In the genomic region with DNA sequence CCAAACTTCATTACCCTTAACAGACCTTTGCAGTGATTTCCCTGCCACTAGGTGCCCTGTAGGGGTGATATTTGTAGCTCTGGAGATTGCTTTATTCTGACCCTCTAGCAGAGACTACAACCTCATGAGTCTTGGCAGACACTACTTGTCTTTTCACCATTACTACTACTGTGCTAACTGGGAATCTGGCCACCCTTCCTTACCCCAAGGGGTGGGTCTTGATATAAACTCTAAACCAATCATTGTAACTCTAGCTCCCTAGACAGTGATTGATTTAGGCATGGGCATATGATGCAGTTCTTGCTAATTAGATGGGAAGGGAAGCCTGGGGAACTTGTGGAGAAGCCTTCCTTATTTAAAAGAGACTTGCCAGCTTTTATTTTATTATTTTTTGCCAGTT, we compare ENCODE assay signal across 15 cellular contexts. TPM values are rescaled to one million over a fixed set of nuclear protein-coding genes. Genes with fewer than 3 reads are reported as not detected.
A peak's percentile ranks its signal among the peaks of the same experiment; 100 is the strongest.
DNase-seq lines count a peak whose midpoint lies in the region; ATAC-seq and TF ChIP-seq lines count a peak whose summit lies in the region.
"Had no signal": no experiment of that assay in that cellular context is flagged by ENCODE, and none has a peak within 500 bp of the region (broad histone marks: within the 10 kb centered on the region; RNA-seq: fewer than 3 reads in every experiment).

No MANE protein-coding gene starts in this region.

- no peak for TF ChIP-seq CTCF in fibroblast of lung (conservative IDR thresholded peaks at IDR 0.05 in 1 of 2, IDR thresholded peaks at IDR 0.05 in 1 of 2; ENCODE audit: low read depth in 1 of 2, low read length in 2 of 2)

- no peaks in the 10 kb centered on the region for H4K20me1 ChIP-seq in fibroblast of lung (ENCODE audit: control insufficient read depth, extremely low read depth, insufficient read depth, low read length)

- no peaks in the 10 kb centered on the region for H3K9me3 ChIP-seq in fibroblast of lung (ENCODE audit: control insufficient read depth, insufficient read depth, low read depth, low read length)
- H3K9me3 ChIP-seq: BLaER1 had no signal

- H3K4me2 ChIP-seq in fibroblast of lung (ENCODE audit: extremely low read depth, insufficient read depth, low read length), result no peak overlapping the region
- H3K4me2 ChIP-seq: BLaER1 had no signal

- peaks cover 8% of the 10 kb centered on the region for H3K4me1 ChIP-seq in fibroblast of lung (ENCODE audit: control insufficient read depth, extremely low read depth, insufficient read depth, low read length)

- H3K36me3 Mint-ChIP-seq in activated naive CD8-positive, alpha-beta T cell, result peaks cover 5% of the 10 kb centered on the region
- H3K36me3 Mint-ChIP-seq in activated naive CD8-positive, alpha-beta T cell treated with anti-CD3 and anti-CD28 coated beads, Interleukin-2, amount 50 U/mL, for 24 hours (ENCODE audit: low read depth), result peaks cover 24% of the 10 kb centered on the region
- no peaks in the 10 kb centered on the region for H3K36me3 Mint-ChIP-seq in stimulated activated memory B cell treated with anti-CD40 and anti-IgM and Interleukin-4, amounts not matched to agents 10 μg/mL and 1 μg/mL and 100 μg/mL, for 72 hours

- no peaks in the 10 kb centered on the region for H3K9me3 Mint-ChIP-seq in activated naive CD8-positive, alpha-beta T cell (ENCODE audit: low read depth)
- H3K9me3 Mint-ChIP-seq in activated naive CD8-positive, alpha-beta T cell treated with anti-CD3 and anti-CD28 coated beads, Interleukin-2, amount 50 U/mL, for 24 hours, result no peaks in the 10 kb centered on the region
- H3K9me3 Mint-ChIP-seq in stimulated activated memory B cell treated with anti-CD40 and anti-IgM and Interleukin-4, amounts not matched to agents 10 μg/mL and 1 μg/mL and 100 μg/mL, for 72 hours, result no peaks in the 10 kb centered on the region
- H3K9me3 Mint-ChIP-seq: dendritic cell treated with granulocyte-macrophage colony-stimulating factor and Interleukin-4, amounts not matched to agents 40 ng/mL and 50 ng/mL, for 4 days had no signal

- H3K27ac ChIP-seq in fibroblast of lung (ENCODE audit: insufficient read depth, low read length), result no peak overlapping the region
- H3K27ac ChIP-seq: BLaER1, RWPE1, WERI-Rb-1 had no signal

- H3K4me3 Mint-ChIP-seq in activated naive CD8-positive, alpha-beta T cell, result peak overlapping the region; percentile 98
- no peak overlapping the region for H3K4me3 Mint-ChIP-seq in activated naive CD8-positive, alpha-beta T cell treated with anti-CD3 and anti-CD28 coated beads, Interleukin-2, amount 50 U/mL, for 24 hours
- H3K4me3 Mint-ChIP-seq in stimulated activated memory B cell treated with anti-CD40 and anti-IgM and Interleukin-4, amounts not matched to agents 10 μg/mL and 1 μg/mL and 100 μg/mL, for 72 hours, result no peak overlapping the region
- H3K4me3 Mint-ChIP-seq: dendritic cell treated with granulocyte-macrophage colony-stimulating factor and Interleukin-4, amounts not matched to agents 40 ng/mL and 50 ng/mL, for 4 days had no signal

- no peak for DNase-seq in activated naive CD8-positive, alpha-beta T cell treated with anti-CD3 and anti-CD28 coated beads, Interleukin-2, amount 50 U/mL, for 24 hours
- DNase-seq in RPMI7951 (ENCODE audit: low read depth) (peak; percentile 16), fibroblast of lung (ENCODE audit: low read depth in 2 of 2) (peak; percentile 50 to 55), NCI-H2081 treated with DMSO at 0.1 percent for 48 hours (lab: John Stamatoyannopoulos, UW) (no peak)
- no peak for DNase-seq in effector CD8-positive, alpha-beta T cell (lab: John Stamatoyannopoulos, UW)
- DNase-seq: activated gamma-delta T cell, GF-D8, occipital lobe, WERI-Rb-1 had no signal

- H3K4me3 ChIP-seq in fibroblast of lung (replicated peaks in 1 of 4; ENCODE audit: control extremely low read depth in 1 of 4, insufficient read depth in 1 of 4, low read depth in 3 of 4, low read length in 4 of 4), result no peak overlapping the region
- H3K4me3 ChIP-seq: BLaER1 had no signal

- H3K27me3 Mint-ChIP-seq in activated naive CD8-positive, alpha-beta T cell, result no peaks in the 10 kb centered on the region
- H3K27me3 Mint-ChIP-seq in activated naive CD8-positive, alpha-beta T cell treated with anti-CD3 and anti-CD28 coated beads, Interleukin-2, amount 50 U/mL, for 24 hours, result no peaks in the 10 kb centered on the region
- H3K27me3 Mint-ChIP-seq in stimulated activated memory B cell treated with anti-CD40 and anti-IgM and Interleukin-4, amounts not matched to agents 10 μg/mL and 1 μg/mL and 100 μg/mL, for 72 hours, result no peaks in the 10 kb centered on the region
- H3K27me3 Mint-ChIP-seq: dendritic cell treated with granulocyte-macrophage colony-stimulating factor and Interleukin-4, amounts not matched to agents 40 ng/mL and 50 ng/mL, for 4 days had no signal

- no peak overlapping the region for H3K9ac ChIP-seq in fibroblast of lung (ENCODE audit: insufficient read depth, low read length)
- H3K9ac ChIP-seq: BLaER1 had no signal

- H3K4me1 Mint-ChIP-seq in activated naive CD8-positive, alpha-beta T cell (ENCODE audit: low read depth), result peaks cover 66% of the 10 kb centered on the region
- peaks cover 72% of the 10 kb centered on the region for H3K4me1 Mint-ChIP-seq in activated naive CD8-positive, alpha-beta T cell treated with anti-CD3 and anti-CD28 coated beads, Interleukin-2, amount 50 U/mL, for 24 hours
- H3K4me1 Mint-ChIP-seq in stimulated activated memory B cell treated with anti-CD40 and anti-IgM and Interleukin-4, amounts not matched to agents 10 μg/mL and 1 μg/mL and 100 μg/mL, for 72 hours, result peaks cover 35% of the 10 kb centered on the region

- peaks cover 79% of the 10 kb centered on the region for H3K79me2 ChIP-seq in fibroblast of lung (ENCODE audit: control insufficient read depth, insufficient read depth, low read length)

- ATAC-seq in activated naive CD8-positive, alpha-beta T cell treated with anti-CD3 and anti-CD28 coated beads, Interleukin-2, amount 50 U/mL, for 24 hours, result no peak
- no peak for ATAC-seq in stimulated activated memory B cell treated with anti-CD40 and anti-IgM and Interleukin-4, amounts not matched to agents 10 μg/mL and 1 μg/mL and 100 μg/mL, for 72 hours
- ATAC-seq in GM21825 (IDR thresholded peaks at IDR 0.05; ENCODE audit: unreplicated experiment), result no peak

- H3K27me3 ChIP-seq in fibroblast of lung (ENCODE audit: control insufficient read depth, insufficient read depth, low read length), result no peaks in the 10 kb centered on the region
- H3K27me3 ChIP-seq: BLaER1 had no signal

- no peak overlapping the region for H2AFZ ChIP-seq in fibroblast of lung (ENCODE audit: low read length)

- peaks cover 2% of the 10 kb centered on the region for H3K36me3 ChIP-seq in fibroblast of lung (ENCODE audit: control insufficient read depth, insufficient read depth, low read length)

- H3K27ac Mint-ChIP-seq in activated naive CD8-positive, alpha-beta T cell, result peak overlapping the region; percentile 22
- no peak overlapping the region for H3K27ac Mint-ChIP-seq in activated naive CD8-positive, alpha-beta T cell treated with anti-CD3 and anti-CD28 coated beads, Interleukin-2, amount 50 U/mL, for 24 hours
- peak overlapping the region; percentile 90 for H3K27ac Mint-ChIP-seq in stimulated activated memory B cell treated with anti-CD40 and anti-IgM and Interleukin-4, amounts not matched to agents 10 μg/mL and 1 μg/mL and 100 μg/mL, for 72 hours
- H3K27ac Mint-ChIP-seq: dendritic cell treated with granulocyte-macrophage colony-stimulating factor and Interleukin-4, amounts not matched to agents 40 ng/mL and 50 ng/mL, for 4 days had no signal

RNA-seq across cellular contexts. Expression of a gene that starts 3.9 kb away (rescaled TPM):
- total RNA-seq in RPMI7951 (2014; rRNA removed; shearing (Covaris generic)), result 39.7 and 40.6 TPM in 2 replicates
- total RNA-seq in fibroblast of lung, result 27.0 and 40.1 TPM in 2 replicates
- polyA plus RNA-seq in fibroblast of lung, result 44.4 and 48.5 TPM in 2 replicates
- polyA plus RNA-seq in fibroblast of lung (2012), result 29.5 and 32.5 TPM in 2 replicates
- 60.3 and 70.8 TPM in 2 replicates for polyA minus RNA-seq in fibroblast of lung (ENCODE audit: low replicate concordance)

RNA-seq across cellular contexts. Expression of a gene that starts 39.0 kb away (rescaled TPM):
- 6.9 and 13.0 TPM in 2 replicates for total RNA-seq in RPMI7951 (2014; rRNA removed; shearing (Covaris generic))
- 4.4 and 7.9 TPM in 2 replicates for total RNA-seq in fibroblast of lung
- polyA plus RNA-seq in fibroblast of lung, result 11.1 and 15.0 TPM in 2 replicates
- 18.9 and 20.8 TPM in 2 replicates for polyA plus RNA-seq in fibroblast of lung (2012)
- 37.6 and 58.4 TPM in 2 replicates for polyA minus RNA-seq in fibroblast of lung (ENCODE audit: low replicate concordance)

Comparison
In these comparisons a context has a peak if more than half of its experiments do, and no peak if none do; other contexts are left out.
1. DNase-seq: peak in RPMI7951 (single experiment) and fibroblast of lung (2 of 2); none in activated naive CD8-positive, alpha-beta T cell treated with anti-CD3 and anti-CD28 coated beads, Interleukin-2, amount 50 U/mL, for 24 hours (single experiment), effector CD8-positive, alpha-beta T cell (single experiment) and NCI-H2081 treated with DMSO at 0.1 percent for 48 hours (single experiment).